ENCODE assay signal across 1 cellular context in the genomic region with DNA sequence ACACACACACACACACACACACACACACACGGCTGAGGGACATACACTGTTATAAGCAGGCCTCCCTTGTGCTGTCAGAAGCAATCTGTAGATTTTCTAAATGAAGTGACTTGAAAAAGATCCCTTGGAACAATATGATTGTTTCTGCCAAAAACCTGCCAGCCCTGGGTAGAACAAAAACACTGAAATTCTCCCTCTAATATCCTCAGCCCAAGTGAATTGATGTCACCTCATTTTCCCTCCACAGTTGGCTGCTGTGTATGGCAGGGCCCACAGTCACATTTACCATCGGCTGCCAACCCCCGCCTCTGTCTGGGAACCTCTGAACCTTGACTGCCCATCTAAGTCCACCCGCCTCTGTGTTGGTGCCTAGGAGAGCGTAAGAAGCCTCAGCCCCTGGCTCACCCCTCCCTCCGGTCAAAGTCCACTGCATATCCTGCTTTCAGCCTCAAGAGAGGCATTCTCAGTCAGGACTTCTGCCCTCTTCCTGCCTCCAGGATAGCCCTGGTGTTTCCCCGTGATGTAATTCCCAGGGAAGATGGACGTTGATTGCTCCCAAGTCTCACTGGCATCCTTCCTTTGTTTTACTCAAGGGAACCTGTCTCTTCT.
TF ChIP-seq lines count a peak whose summit lies in the region.

No MANE protein-coding gene starts in this region.

TF ChIP-seq in GM12878, 131 proteins besides CTCF, POLR2A, EP300 and RAD21:
- 0 out of 2 replicates have a peak, but pooled peaks have one; percentile 21 for TF ChIP-seq IKZF1 (conservative IDR thresholded peaks at IDR 0.05)
- TF ChIP-seq, protein P1, sequence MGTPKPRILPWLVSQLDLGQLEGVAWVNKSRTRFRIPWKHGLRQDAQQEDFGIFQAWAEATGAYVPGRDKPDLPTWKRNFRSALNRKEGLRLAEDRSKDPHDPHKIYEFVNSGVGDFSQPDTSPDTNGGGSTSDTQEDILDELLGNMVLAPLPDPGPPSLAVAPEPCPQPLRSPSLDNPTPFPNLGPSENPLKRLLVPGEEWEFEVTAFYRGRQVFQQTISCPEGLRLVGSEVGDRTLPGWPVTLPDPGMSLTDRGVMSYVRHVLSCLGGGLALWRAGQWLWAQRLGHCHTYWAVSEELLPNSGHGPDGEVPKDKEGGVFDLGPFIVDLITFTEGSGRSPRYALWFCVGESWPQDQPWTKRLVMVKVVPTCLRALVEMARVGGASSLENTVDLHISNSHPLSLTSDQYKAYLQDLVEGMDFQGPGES (IDR thresholded peaks at IDR 0.05): no peak
